Comparison of ENCODE assay signal across 34 cellular contexts in genomic region chr2:77608510-77608909, GRCh38.
"Had no signal": no experiment of that assay in that cellular context is flagged by ENCODE, and none has a peak within 500 bp of the region (broad histone marks: within the 10 kb centered on the region; RNA-seq: fewer than 3 reads in every experiment).

No MANE protein-coding gene starts in this region.

- H3K9me3 ChIP-seq: MG63 had no signal

- H3K27ac ChIP-seq: KMS-11 had no signal

- H3K9ac ChIP-seq: KMS-11 had no signal

- H3K4me3 ChIP-seq: MG63 had no signal

- H3K4me2 ChIP-seq: KMS-11 had no signal

- DNase-seq: Karpas-422, Kasumi-1, MG63, MM.1S, MV-4-11, NCI-H1048, NCI-H1092, NCI-H1092 treated with DMSO at 0.1 percent for 48 hours, NCI-H1105, NCI-H1105 treated with DMSO at 0.1 percent for 48 hours, NCI-H1417, NCI-H1417 treated with DMSO at 0.1 percent for 48 hours, NCI-H1436, NCI-H1436 treated with DMSO at 0.1 percent for 48 hours, NCI-H146, NCI-H1694, NCI-H1694 treated with DMSO at 0.1 percent for 48 hours, NCI-H187, NCI-H187 treated with DMSO at 0.1 percent for 48 hours, NCI-H1930, NCI-H2029, NCI-H2029 treated with DMSO at 0.1 percent for 48 hours, NCI-H2081, NCI-H2081 treated with DMSO at 0.1 percent for 48 hours, NCI-H2107, NCI-H2171, NCI-H2171 treated with DMSO at 0.1 percent for 48 hours, NCI-H2227 treated with DMSO at 0.1 percent for 48 hours, NCI-H226, NCI-H345, NCI-H446, NCI-H446 treated with DMSO at 0.1 percent for 48 hours, NCI-H510A had no signal

- H3K27me3 ChIP-seq: MG63 had no signal

- H3K36me3 ChIP-seq: MG63 had no signal
